1 cellular context compared by ENCODE assay signal in the genomic region with DNA sequence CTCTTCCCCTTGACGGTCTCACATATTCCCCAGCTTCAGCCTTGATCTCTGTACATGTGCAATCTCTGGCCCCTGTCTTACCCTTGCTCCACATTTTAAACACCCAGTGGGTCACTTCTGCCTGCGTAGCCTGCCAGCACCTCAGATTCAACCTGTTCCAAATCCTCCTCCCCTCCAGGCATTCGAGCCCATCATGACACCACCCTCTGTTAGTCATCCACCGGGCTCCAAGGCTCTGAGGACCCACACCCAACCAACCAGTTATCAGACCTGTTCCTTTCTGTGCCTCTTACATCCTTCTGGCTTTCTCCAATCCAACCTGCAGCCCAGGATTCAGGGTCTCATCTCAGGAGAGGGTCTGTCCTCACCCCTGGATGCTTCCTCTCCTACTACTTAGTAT.
TF ChIP-seq lines count a peak whose summit lies in the region.

No MANE protein-coding gene starts in this region.

TF ChIP-seq in IMR-90, 13 proteins besides CTCF, POLR2A, EP300 and RAD21 (continued from another document):
- TF ChIP-seq SMC3 (IDR thresholded peaks at IDR 0.05; ENCODE audit: low read depth, low read length) (no peak), MAFK (IDR thresholded peaks at IDR 0.05; ENCODE audit: low read depth, low read length) (no peak), MXI1 (IDR thresholded peaks at IDR 0.05; ENCODE audit: borderline replicate concordance, low read depth, low read length) (no peak), FOS (IDR thresholded peaks at IDR 0.05; ENCODE audit: low read depth, low read length) (no peak), NFE2L2 (IDR thresholded peaks at IDR 0.05; ENCODE audit: low read depth, low read length) (no peak), RFX5 (IDR thresholded peaks at IDR 0.05; ENCODE audit: low read depth, low read length) (no peak)
